In genomic region chr4:113979157-113979972, GRCh38 we compare ENCODE assay signal across 8 cellular contexts. TPM values are rescaled to one million over a fixed set of nuclear protein-coding genes. Genes with fewer than 3 reads are reported as not detected.
DNase-seq lines count a peak whose midpoint lies in the region; ATAC-seq and TF ChIP-seq lines count a peak whose summit lies in the region.

TSS of gene ARSJ (minus strand) at chr4:113979647. CDS start at chr4:113978834, 813 bp downstream.

- no peak within 1 kb of the TSS for H2AFZ ChIP-seq in MM.1S (ENCODE audit: low read length)

- H3K27ac ChIP-seq in urinary bladder (ENCODE audit: low read depth) (peak within 1 kb of the TSS; percentile 81), MM.1S (ENCODE audit: low read length) (no peak within 1 kb of the TSS)

- peak within 1 kb of the TSS; percentile 72 to 93 for H3K4me3 ChIP-seq in foreskin fibroblast (ENCODE audit: low read depth in 1 of 2, low read length in 2 of 2)
- H3K4me3 ChIP-seq in urinary bladder (ENCODE audit: low read depth, low read length) = peak within 1 kb of the TSS; percentile 66
- no peak within 1 kb of the TSS for H3K4me3 ChIP-seq in MM.1S (ENCODE audit: low read length)

- peaks cover 20% of the 10 kb centered on the region for H3K27me3 Mint-ChIP-seq in activated naive CD4-positive, alpha-beta T cell treated with anti-CD3 and anti-CD28 coated beads, Interleukin-2, amount 50 U/mL, for 24 hours
- H3K27me3 Mint-ChIP-seq in natural killer cell (ENCODE audit: low read depth in 2 of 2) = peaks cover 30 to 38% of the 10 kb centered on the region in 2 donors

- H3K4me1 ChIP-seq in urinary bladder (ENCODE audit: insufficient read depth) (no peaks in the 10 kb centered on the region), MM.1S (ENCODE audit: low read length) (no peaks in the 10 kb centered on the region)

- peak within 1 kb of the TSS; percentile 88 for H3K4me3 Mint-ChIP-seq in activated naive CD4-positive, alpha-beta T cell treated with anti-CD3 and anti-CD28 coated beads, Interleukin-2, amount 50 U/mL, for 24 hours
- H3K4me3 Mint-ChIP-seq in natural killer cell = peak within 1 kb of the TSS; percentile 94

- H3K36me3 ChIP-seq in urinary bladder (ENCODE audit: insufficient read depth) = no peaks in the 10 kb centered on the region
- no peaks in the 10 kb centered on the region for H3K36me3 ChIP-seq in MM.1S (replicated peaks; ENCODE audit: insufficient read depth, low read length)

- H3K9me2 ChIP-seq in MM.1S (replicated peaks; ENCODE audit: insufficient read depth, low read length) = no peaks in the 10 kb centered on the region

- peaks cover 1% of the 10 kb centered on the region for H3K36me3 Mint-ChIP-seq in activated naive CD4-positive, alpha-beta T cell treated with anti-CD3 and anti-CD28 coated beads, Interleukin-2, amount 50 U/mL, for 24 hours
- H3K36me3 Mint-ChIP-seq in natural killer cell = peaks cover 11% of the 10 kb centered on the region

- under 1% methylated on average over 56 of the region's 56 CpGs for WGBS in urinary bladder

- H3K4me2 ChIP-seq in MM.1S (ENCODE audit: low read depth, low read length) = no peak within 1 kb of the TSS

- H3K79me2 ChIP-seq in MM.1S (ENCODE audit: low read length) = no peaks in the 10 kb centered on the region

- ATAC-seq in natural killer cell (peak in 2 of 3 donors; percentile 76 to 79), GM18505 (IDR thresholded peaks at IDR 0.05; ENCODE audit: unreplicated experiment) (no peak)

- H3F3A ChIP-seq in MM.1S (ENCODE audit: insufficient read depth, low read length) = no peaks in the 10 kb centered on the region

- no peaks in the 10 kb centered on the region for H3K9me3 ChIP-seq in MM.1S (replicated peaks; ENCODE audit: insufficient read depth, low read length)

- peaks cover 25% of the 10 kb centered on the region for H3K4me1 Mint-ChIP-seq in activated naive CD4-positive, alpha-beta T cell treated with anti-CD3 and anti-CD28 coated beads, Interleukin-2, amount 50 U/mL, for 24 hours
- peaks cover 21 to 33% of the 10 kb centered on the region in 2 donors for H3K4me1 Mint-ChIP-seq in natural killer cell

- TF ChIP-seq CTCF in foreskin fibroblast (IDR thresholded peaks at IDR 0.05; ENCODE audit: low read depth, low read length) (peak; percentile 13), natural killer cell (IDR thresholded peaks at IDR 0.05) (no peak), MM.1S (IDR thresholded peaks at IDR 0.05; ENCODE audit: low read length) (no peak)

- H3K27me3 ChIP-seq in MM.1S (replicated peaks; ENCODE audit: insufficient read depth, low read length) = no peaks in the 10 kb centered on the region

- intact Hi-C loops in natural killer cell (cut with micrococcal nuclease) = no loop called here

- DNase-seq in ELR (ENCODE audit: low read depth) = peak; percentile 87
- DNase-seq in NCI-H146 (lab: John Stamatoyannopoulos, UW) = peak; percentile 46
- peak; percentile 77 to 91 for DNase-seq in foreskin fibroblast
- DNase-seq in natural killer cell = no peak
- no peak for DNase-seq in MM.1S

- no peaks in the 10 kb centered on the region for H4K20me1 ChIP-seq in MM.1S (ENCODE audit: insufficient read depth, low read length)

- peak within 1 kb of the TSS; percentile 20 for H3K27ac Mint-ChIP-seq in activated naive CD4-positive, alpha-beta T cell treated with anti-CD3 and anti-CD28 coated beads, Interleukin-2, amount 50 U/mL, for 24 hours
- peak within 1 kb of the TSS; percentile 69 to 77 for H3K27ac Mint-ChIP-seq in natural killer cell

- H3K9ac ChIP-seq in MM.1S (ENCODE audit: low read length) = no peak within 1 kb of the TSS

- no peaks in the 10 kb centered on the region for H3K9me3 Mint-ChIP-seq in activated naive CD4-positive, alpha-beta T cell treated with anti-CD3 and anti-CD28 coated beads, Interleukin-2, amount 50 U/mL, for 24 hours
- H3K9me3 Mint-ChIP-seq in natural killer cell = no peaks in the 10 kb centered on the region

- TF ChIP-seq POLR2A in GM18505 (IDR thresholded peaks at IDR 0.05; ENCODE audit: borderline replicate concordance, extremely low read depth, insufficient read depth, insufficient read length) = no peak

RNA-seq across cellular contexts. Expression of gene ARSJ, which starts in this region (rescaled TPM):
- total RNA-seq in natural killer cell (1 to 10 TPM; 1.5 to 2.3 (median 1.5) TPM), urinary bladder (20.6 TPM)
- 5.5 TPM for polyA plus RNA-seq in urinary bladder

Comparison
In these comparisons a context has a peak if more than half of its experiments do, and no peak if none do; other contexts are left out.
1. DNase-seq: peak in ELR (single experiment), NCI-H146 (single experiment) and foreskin fibroblast (2 of 2); none in natural killer cell (single experiment) and MM.1S (single experiment).